Comparison of ENCODE assay signal across 1 cellular context in the genomic region with DNA sequence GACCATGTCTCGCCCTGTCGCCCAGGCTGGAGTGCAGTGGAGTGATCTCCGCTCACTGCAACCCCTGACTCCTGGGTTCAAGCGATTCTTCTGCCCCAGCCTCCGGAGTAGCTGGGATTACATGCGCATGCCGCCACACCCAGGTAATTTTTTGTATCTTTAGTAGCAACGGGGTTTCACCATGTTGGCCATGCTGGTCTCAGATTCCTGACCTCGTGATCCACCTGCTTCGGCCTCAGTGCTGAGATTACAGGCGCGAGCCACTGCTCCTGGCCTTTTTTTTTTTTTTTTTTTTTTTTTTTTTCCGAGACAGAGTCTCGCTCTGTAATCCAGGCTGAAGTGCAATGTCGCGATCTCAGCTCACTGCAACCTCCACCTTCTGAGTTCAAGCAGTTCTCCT.
TF ChIP-seq lines count a peak whose summit lies in the region.

No MANE protein-coding gene starts in this region.

TF ChIP-seq in HepG2, 621 proteins besides CTCF, POLR2A, EP300 and RAD21:
- TF ChIP-seq, protein P1, sequence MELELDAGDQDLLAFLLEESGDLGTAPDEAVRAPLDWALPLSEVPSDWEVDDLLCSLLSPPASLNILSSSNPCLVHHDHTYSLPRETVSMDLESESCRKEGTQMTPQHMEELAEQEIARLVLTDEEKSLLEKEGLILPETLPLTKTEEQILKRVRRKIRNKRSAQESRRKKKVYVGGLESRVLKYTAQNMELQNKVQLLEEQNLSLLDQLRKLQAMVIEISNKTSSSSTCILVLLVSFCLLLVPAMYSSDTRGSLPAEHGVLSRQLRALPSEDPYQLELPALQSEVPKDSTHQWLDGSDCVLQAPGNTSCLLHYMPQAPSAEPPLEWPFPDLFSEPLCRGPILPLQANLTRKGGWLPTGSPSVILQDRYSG (CRISPR knock-in tag; IDR thresholded peaks at IDR 0.05), result no peak
- no peak for TF ChIP-seq TOPORS (CRISPR knock-in tag; IDR thresholded peaks at IDR 0.05)
- TF ChIP-seq MEIS1 (CRISPR knock-in tag; IDR thresholded peaks at IDR 0.05; ENCODE audit: borderline replicate concordance), result no peak
- no peak for TF ChIP-seq SMARCE1 (IDR thresholded peaks at IDR 0.05; ENCODE audit: borderline replicate concordance)
- TF ChIP-seq, protein P2, sequence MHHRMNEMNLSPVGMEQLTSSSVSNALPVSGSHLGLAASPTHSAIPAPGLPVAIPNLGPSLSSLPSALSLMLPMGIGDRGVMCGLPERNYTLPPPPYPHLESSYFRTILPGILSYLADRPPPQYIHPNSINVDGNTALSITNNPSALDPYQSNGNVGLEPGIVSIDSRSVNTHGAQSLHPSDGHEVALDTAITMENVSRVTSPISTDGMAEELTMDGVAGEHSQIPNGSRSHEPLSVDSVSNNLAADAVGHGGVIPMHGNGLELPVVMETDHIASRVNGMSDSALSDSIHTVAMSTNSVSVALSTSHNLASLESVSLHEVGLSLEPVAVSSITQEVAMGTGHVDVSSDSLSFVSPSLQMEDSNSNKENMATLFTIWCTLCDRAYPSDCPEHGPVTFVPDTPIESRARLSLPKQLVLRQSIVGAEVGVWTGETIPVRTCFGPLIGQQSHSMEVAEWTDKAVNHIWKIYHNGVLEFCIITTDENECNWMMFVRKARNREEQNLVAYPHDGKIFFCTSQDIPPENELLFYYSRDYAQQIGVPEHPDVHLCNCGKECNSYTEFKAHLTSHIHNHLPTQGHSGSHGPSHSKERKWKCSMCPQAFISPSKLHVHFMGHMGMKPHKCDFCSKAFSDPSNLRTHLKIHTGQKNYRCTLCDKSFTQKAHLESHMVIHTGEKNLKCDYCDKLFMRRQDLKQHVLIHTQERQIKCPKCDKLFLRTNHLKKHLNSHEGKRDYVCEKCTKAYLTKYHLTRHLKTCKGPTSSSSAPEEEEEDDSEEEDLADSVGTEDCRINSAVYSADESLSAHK (CRISPR knock-in tag; IDR thresholded peaks at IDR 0.05; ENCODE audit: borderline replicate concordance), result no peak
- no peak for TF ChIP-seq PRPF4 (IDR thresholded peaks at IDR 0.05; ENCODE audit: low read depth, low read length, poor library complexity, severe bottlenecking)
